In the genomic region with DNA sequence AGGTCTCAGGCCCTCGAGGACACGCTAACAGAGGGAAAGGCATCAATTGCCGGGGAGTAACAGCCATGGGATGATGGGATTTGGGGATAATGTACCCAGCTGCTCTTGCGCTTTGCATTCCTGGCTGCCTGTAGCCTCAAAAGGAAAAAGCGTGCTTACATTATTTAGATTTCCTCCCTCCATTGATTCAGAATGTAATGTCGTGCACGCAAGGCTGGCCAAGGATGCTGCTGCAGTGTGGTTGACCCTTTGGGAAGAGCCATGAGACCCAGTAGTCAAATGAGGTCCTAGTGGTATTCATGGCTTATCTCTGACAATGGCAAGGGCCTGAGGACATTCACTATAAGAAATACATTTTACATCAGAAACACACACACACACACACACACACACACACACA, we compare ENCODE assay signal across 19 cellular contexts.
DNase-seq lines count a peak whose midpoint lies in the region; ATAC-seq and TF ChIP-seq lines count a peak whose summit lies in the region.
"Had no signal": no experiment of that assay in that cellular context is flagged by ENCODE, and none has a peak within 500 bp of the region (broad histone marks: within the 10 kb centered on the region; RNA-seq: fewer than 3 reads in every experiment).

No MANE protein-coding gene starts in this region.

- TF ChIP-seq CTCF in Calu3 (IDR thresholded peaks at IDR 0.05; ENCODE audit: unreplicated experiment) = no peak

- no peaks in the 10 kb centered on the region for H3K9me3 Mint-ChIP-seq in Calu3 (ENCODE audit: low read depth, unreplicated experiment)
- H3K9me3 Mint-ChIP-seq: CD4-positive, CD25-positive, alpha-beta regulatory T cell; CD8-positive, alpha-beta memory T cell had no signal

- no peak for ATAC-seq in GM18907 (IDR thresholded peaks at IDR 0.05; ENCODE audit: unreplicated experiment)
- ATAC-seq: A549, GM12878 had no signal

- CTCF ChIA-PET in Calu3 (lab: Charles Lee) = no interaction called here

- no TSS peak for BruUV-seq in Calu3 (replicated peaks; lab: Mats Ljungman, UMichigan)

- no peak overlapping the region for H3K4me3 Mint-ChIP-seq in Calu3 (ENCODE audit: low read depth, unreplicated experiment)
- H3K4me3 Mint-ChIP-seq: CD4-positive, CD25-positive, alpha-beta regulatory T cell; CD8-positive, alpha-beta memory T cell had no signal

- no peak for TF ChIP-seq POLR2A in erythroblast (IDR thresholded peaks at IDR 0.05; ENCODE audit: low read length)

- DNase-seq in NCI-H82 (lab: John Stamatoyannopoulos, UW) (peak; percentile 38), NCI-H82 treated with DMSO at 0.1 percent for 48 hours (lab: John Stamatoyannopoulos, UW; ENCODE audit: unreplicated experiment) (no peak), NCI-H526 treated with DMSO at 0.1 percent for 48 hours (lab: John Stamatoyannopoulos, UW) (peak; percentile 31), left kidney (ENCODE audit: low read depth, low spot score) (peak; percentile 41), erythroblast (lab: John Stamatoyannopoulos, UW) (no peak), H4 (ENCODE audit: low spot score) (no peak), Calu3 (no peak)
- DNase-seq: AML-193; C1 segment of cervical spinal cord; CD4-positive, CD25-positive, alpha-beta regulatory T cell; CD8-positive, alpha-beta memory T cell; COR-L47; DMS153; DMS79; GM23248; HCEC 1CT had no signal

- H3K27me3 Mint-ChIP-seq in Calu3 (ENCODE audit: unreplicated experiment) = peaks cover 36% of the 10 kb centered on the region

- intact Hi-C loops in Calu3 (cut with micrococcal nuclease; ENCODE audit: unreplicated experiment) = no loop called here

- H3K4me1 Mint-ChIP-seq in Calu3 (ENCODE audit: low read depth, unreplicated experiment) = peaks cover 11% of the 10 kb centered on the region

- H3K27ac Mint-ChIP-seq in Calu3 (ENCODE audit: unreplicated experiment) = no peak overlapping the region
- H3K27ac Mint-ChIP-seq: CD4-positive, CD25-positive, alpha-beta regulatory T cell; CD8-positive, alpha-beta memory T cell had no signal

- peaks cover 3% of the 10 kb centered on the region for H3K36me3 Mint-ChIP-seq in Calu3 (ENCODE audit: insufficient read depth, unreplicated experiment)
- H3K36me3 Mint-ChIP-seq: CD4-positive, CD25-positive, alpha-beta regulatory T cell; CD8-positive, alpha-beta memory T cell had no signal

Comparison
In these comparisons a context has a peak if more than half of its experiments do, and no peak if none do; other contexts are left out.
1. DNase-seq: peak in NCI-H82 (single experiment), NCI-H526 treated with DMSO at 0.1 percent for 48 hours (single experiment) and left kidney (single experiment); none in NCI-H82 treated with DMSO at 0.1 percent for 48 hours (single experiment), erythroblast (0 of 2), H4 (single experiment) and Calu3 (single experiment).